14 cellular contexts compared by ENCODE assay signal in genomic region chr2:102237176-102237575, GRCh38. TPM values are rescaled to one million over a fixed set of nuclear protein-coding genes. Genes with fewer than 3 reads are reported as not detected.
DNase-seq lines count a peak whose midpoint lies in the region; ATAC-seq and TF ChIP-seq lines count a peak whose summit lies in the region.
"Had no signal": no experiment of that assay in that cellular context is flagged by ENCODE, and none has a peak within 500 bp of the region (broad histone marks: within the 10 kb centered on the region; RNA-seq: fewer than 3 reads in every experiment).

No MANE protein-coding gene starts in this region.

- H3K27ac Mint-ChIP-seq in natural killer cell treated with Interleukin-12 subunit alpha and Interleukin-12 subunit beta and Interleukin-15 and Interleukin-18, amount 100 ng/mL, for 72 hours = peak overlapping the region; percentile 75 to 93
- H3K27ac Mint-ChIP-seq in natural killer cell (no peak overlapping the region), immature natural killer cell (no peak overlapping the region)
- peak overlapping the region; percentile 51 for H3K27ac Mint-ChIP-seq in stimulated activated naive B cell treated with anti-CD40 and anti-IgM and Interleukin-4, amounts not matched to agents 10 μg/mL and 1 μg/mL and 100 μg/mL, for 72 hours
- H3K27ac Mint-ChIP-seq in activated T-helper 2 cell treated with anti-CD3 and anti-CD28 coated beads, Interferon-gamma antibody, Interleukin-2, Interleukin-4, amounts not matched to agents 10 μg/mL and 5 μg/mL and 100 μg/mL, durations not matched to agents 14 hours and 24 hours and 36 hours = no peak overlapping the region
- no peak overlapping the region for H3K27ac Mint-ChIP-seq in activated CD4-positive, alpha-beta memory T cell treated with anti-CD3 and anti-CD28 coated beads, Interleukin-2, amount 10 ng/mL, durations not matched to agents 7 days and 5 days

- CTCF ChIA-PET in activated CD4-positive, alpha-beta memory T cell treated with anti-CD3 and anti-CD28 coated beads, Interleukin-2, amount 10 ng/mL, durations not matched to agents 7 days and 5 days (lab: Charles Lee) = no interaction called here

- no peaks in the 10 kb centered on the region for H3K36me3 Mint-ChIP-seq in natural killer cell treated with Interleukin-12 subunit alpha and Interleukin-12 subunit beta and Interleukin-15 and Interleukin-18, amount 100 ng/mL, for 72 hours
- no peaks in the 10 kb centered on the region for H3K36me3 Mint-ChIP-seq in natural killer cell
- no peaks in the 10 kb centered on the region for H3K36me3 Mint-ChIP-seq in immature natural killer cell
- peaks cover 0 to 3% of the 10 kb centered on the region in 2 donors for H3K36me3 Mint-ChIP-seq in stimulated activated naive B cell treated with anti-CD40 and anti-IgM and Interleukin-4, amounts not matched to agents 10 μg/mL and 1 μg/mL and 100 μg/mL, for 72 hours
- no peaks in the 10 kb centered on the region for H3K36me3 Mint-ChIP-seq in activated T-helper 2 cell treated with anti-CD3 and anti-CD28 coated beads, Interferon-gamma antibody, Interleukin-2, Interleukin-4, amounts not matched to agents 10 μg/mL and 5 μg/mL and 100 μg/mL, durations not matched to agents 14 hours and 24 hours and 36 hours (ENCODE audit: low read depth)
- no peaks in the 10 kb centered on the region for H3K36me3 Mint-ChIP-seq in activated CD4-positive, alpha-beta memory T cell treated with anti-CD3 and anti-CD28 coated beads, Interleukin-2, amount 10 ng/mL, durations not matched to agents 7 days and 5 days (ENCODE audit: low read depth)
- H3K36me3 Mint-ChIP-seq: CD4-positive, alpha-beta memory T cell had no signal

- ATAC-seq in natural killer cell treated with Interleukin-12 subunit alpha and Interleukin-12 subunit beta and Interleukin-15 and Interleukin-18, amount 100 ng/mL, for 72 hours = no peak
- ATAC-seq in natural killer cell = no peak
- no peak for ATAC-seq in stimulated activated naive B cell treated with anti-CD40 and anti-IgM and Interleukin-4, amounts not matched to agents 10 μg/mL and 1 μg/mL and 100 μg/mL, for 72 hours (replicated peaks)

- H3K4me1 Mint-ChIP-seq in natural killer cell treated with Interleukin-12 subunit alpha and Interleukin-12 subunit beta and Interleukin-15 and Interleukin-18, amount 100 ng/mL, for 72 hours (ENCODE audit: low read depth in 2 of 2) = peaks cover 60 to 72% of the 10 kb centered on the region in 2 donors
- H3K4me1 Mint-ChIP-seq in natural killer cell (peaks cover 28 to 37% of the 10 kb centered on the region in 2 donors), immature natural killer cell (peaks cover 29 to 58% of the 10 kb centered on the region in 2 donors)
- H3K4me1 Mint-ChIP-seq in stimulated activated naive B cell treated with anti-CD40 and anti-IgM and Interleukin-4, amounts not matched to agents 10 μg/mL and 1 μg/mL and 100 μg/mL, for 72 hours = peaks cover 28 to 52% of the 10 kb centered on the region in 2 donors
- peaks cover 53% of the 10 kb centered on the region for H3K4me1 Mint-ChIP-seq in activated T-helper 2 cell treated with anti-CD3 and anti-CD28 coated beads, Interferon-gamma antibody, Interleukin-2, Interleukin-4, amounts not matched to agents 10 μg/mL and 5 μg/mL and 100 μg/mL, durations not matched to agents 14 hours and 24 hours and 36 hours (ENCODE audit: low read depth)
- peaks cover 53% of the 10 kb centered on the region for H3K4me1 Mint-ChIP-seq in activated CD4-positive, alpha-beta memory T cell treated with anti-CD3 and anti-CD28 coated beads, Interleukin-2, amount 10 ng/mL, durations not matched to agents 7 days and 5 days

- peak overlapping the region; percentile 29 for H3K4me3 Mint-ChIP-seq in natural killer cell treated with Interleukin-12 subunit alpha and Interleukin-12 subunit beta and Interleukin-15 and Interleukin-18, amount 100 ng/mL, for 72 hours
- no peak overlapping the region for H3K4me3 Mint-ChIP-seq in natural killer cell
- no peak overlapping the region for H3K4me3 Mint-ChIP-seq in immature natural killer cell
- H3K4me3 Mint-ChIP-seq in stimulated activated naive B cell treated with anti-CD40 and anti-IgM and Interleukin-4, amounts not matched to agents 10 μg/mL and 1 μg/mL and 100 μg/mL, for 72 hours = no peak overlapping the region
- H3K4me3 Mint-ChIP-seq in activated T-helper 2 cell treated with anti-CD3 and anti-CD28 coated beads, Interferon-gamma antibody, Interleukin-2, Interleukin-4, amounts not matched to agents 10 μg/mL and 5 μg/mL and 100 μg/mL, durations not matched to agents 14 hours and 24 hours and 36 hours (ENCODE audit: low read depth) = no peak overlapping the region
- no peak overlapping the region for H3K4me3 Mint-ChIP-seq in activated CD4-positive, alpha-beta memory T cell treated with anti-CD3 and anti-CD28 coated beads, Interleukin-2, amount 10 ng/mL, durations not matched to agents 7 days and 5 days
- H3K4me3 Mint-ChIP-seq: CD4-positive, alpha-beta memory T cell had no signal

- no peaks in the 10 kb centered on the region for H3K9me3 Mint-ChIP-seq in natural killer cell treated with Interleukin-12 subunit alpha and Interleukin-12 subunit beta and Interleukin-15 and Interleukin-18, amount 100 ng/mL, for 72 hours
- H3K9me3 Mint-ChIP-seq in natural killer cell (no peaks in the 10 kb centered on the region), immature natural killer cell (no peaks in the 10 kb centered on the region)
- H3K9me3 Mint-ChIP-seq in stimulated activated naive B cell treated with anti-CD40 and anti-IgM and Interleukin-4, amounts not matched to agents 10 μg/mL and 1 μg/mL and 100 μg/mL, for 72 hours = peaks cover 0 to 4% of the 10 kb centered on the region in 2 donors
- H3K9me3 Mint-ChIP-seq in activated T-helper 2 cell treated with anti-CD3 and anti-CD28 coated beads, Interferon-gamma antibody, Interleukin-2, Interleukin-4, amounts not matched to agents 10 μg/mL and 5 μg/mL and 100 μg/mL, durations not matched to agents 14 hours and 24 hours and 36 hours = no peaks in the 10 kb centered on the region
- peaks cover 2% of the 10 kb centered on the region for H3K9me3 Mint-ChIP-seq in activated CD4-positive, alpha-beta memory T cell treated with anti-CD3 and anti-CD28 coated beads, Interleukin-2, amount 10 ng/mL, durations not matched to agents 7 days and 5 days
- H3K9me3 Mint-ChIP-seq: CD4-positive, alpha-beta memory T cell had no signal

- intact Hi-C loops in natural killer cell (cut with micrococcal nuclease) = no loop called here
- intact Hi-C loops in activated T-helper 2 cell treated with anti-CD3 and anti-CD28 coated beads, Interferon-gamma antibody, Interleukin-2, Interleukin-4, amounts not matched to agents 10 μg/mL and 5 μg/mL and 100 μg/mL, durations not matched to agents 14 hours and 24 hours and 36 hours (cut with micrococcal nuclease) = no loop called here

- DNase-seq in natural killer cell treated with Interleukin-12 subunit alpha and Interleukin-12 subunit beta and Interleukin-15 and Interleukin-18, amount 100 ng/mL, for 72 hours (ENCODE audit: low spot score) = no peak
- no peak for DNase-seq in natural killer cell
- peak; percentile 7 for DNase-seq in RPMI7951 (ENCODE audit: low read depth)
- DNase-seq in immature natural killer cell = peak in 2 of 3 donors; percentile 21 to 28
- DNase-seq in stimulated activated naive B cell treated with anti-CD40 and anti-IgM and Interleukin-4, amounts not matched to agents 10 μg/mL and 1 μg/mL and 100 μg/mL, for 72 hours = no peak
- no peak for DNase-seq in NCI-H146 (lab: John Stamatoyannopoulos, UW)
- DNase-seq in activated T-helper 2 cell treated with anti-CD3 and anti-CD28 coated beads, Interferon-gamma antibody, Interleukin-2, Interleukin-4, amounts not matched to agents 10 μg/mL and 5 μg/mL and 100 μg/mL, durations not matched to agents 14 hours and 24 hours and 36 hours (ENCODE audit: low spot score) = no peak
- DNase-seq in activated CD4-positive, alpha-beta memory T cell treated with anti-CD3 and anti-CD28 coated beads, Interleukin-2, amount 10 ng/mL, durations not matched to agents 7 days and 5 days = no peak
- DNase-seq: AML-193; CD4-positive, alpha-beta memory T cell; DMS79 treated with DMSO at 0.1 percent for 48 hours; GF-D8; GOT3; H7 had no signal

- POLR2A ChIA-PET in activated CD4-positive, alpha-beta memory T cell treated with anti-CD3 and anti-CD28 coated beads, Interleukin-2, amount 10 ng/mL, durations not matched to agents 7 days and 5 days (lab: Charles Lee) = no interaction called here

- H3K27me3 Mint-ChIP-seq in natural killer cell treated with Interleukin-12 subunit alpha and Interleukin-12 subunit beta and Interleukin-15 and Interleukin-18, amount 100 ng/mL, for 72 hours = peaks cover 5 to 8% of the 10 kb centered on the region in 2 donors
- H3K27me3 Mint-ChIP-seq in natural killer cell (ENCODE audit: low read depth in 2 of 2) (peaks cover 46 to 59% of the 10 kb centered on the region in 2 donors), immature natural killer cell (ENCODE audit: low read depth in 3 of 3) (peaks cover 12 to 19% (median 19%) of the 10 kb centered on the region in 3 donors)
- peaks cover 10 to 18% of the 10 kb centered on the region in 2 donors for H3K27me3 Mint-ChIP-seq in stimulated activated naive B cell treated with anti-CD40 and anti-IgM and Interleukin-4, amounts not matched to agents 10 μg/mL and 1 μg/mL and 100 μg/mL, for 72 hours
- H3K27me3 Mint-ChIP-seq in activated T-helper 2 cell treated with anti-CD3 and anti-CD28 coated beads, Interferon-gamma antibody, Interleukin-2, Interleukin-4, amounts not matched to agents 10 μg/mL and 5 μg/mL and 100 μg/mL, durations not matched to agents 14 hours and 24 hours and 36 hours (ENCODE audit: low read depth) = no peaks in the 10 kb centered on the region
- H3K27me3 Mint-ChIP-seq in activated CD4-positive, alpha-beta memory T cell treated with anti-CD3 and anti-CD28 coated beads, Interleukin-2, amount 10 ng/mL, durations not matched to agents 7 days and 5 days = peaks cover 10% of the 10 kb centered on the region
- H3K27me3 Mint-ChIP-seq: CD4-positive, alpha-beta memory T cell had no signal

- no peak for TF ChIP-seq CTCF in natural killer cell (IDR thresholded peaks at IDR 0.05)

RNA-seq across cellular contexts. Expression of gene IL1RL2, which starts 50.4 kb away (rescaled TPM):
- total RNA-seq in natural killer cell treated with Interleukin-12 subunit alpha and Interleukin-12 subunit beta and Interleukin-15 and Interleukin-18, amount 100 ng/mL, for 72 hours = under 1 TPM in 1 of 2 donors, not detected in 1; 0.19 TPM
- not detected for total RNA-seq in natural killer cell
- 0.39 TPM in 1 of 2 replicates, not detected in the other for total RNA-seq in RPMI7951 (2014; rRNA removed; shearing (Covaris generic))
- not detected for polyA plus RNA-seq in immature natural killer cell
- total RNA-seq in activated T-helper 2 cell treated with anti-CD3 and anti-CD28 coated beads, Interferon-gamma antibody, Interleukin-2, Interleukin-4, amounts not matched to agents 10 μg/mL and 5 μg/mL and 100 μg/mL, durations not matched to agents 14 hours and 24 hours and 36 hours = not detected in 2 replicates
- total RNA-seq in activated CD4-positive, alpha-beta memory T cell treated with anti-CD3 and anti-CD28 coated beads, Interleukin-2, amount 10 ng/mL, durations not matched to agents 7 days and 5 days = not detected
- total RNA-seq: H7 had no signal
- polyA plus RNA-seq: CD4-positive, alpha-beta memory T cell had no signal

Comparison
In these comparisons a context has a peak if more than half of its experiments do, and no peak if none do; other contexts are left out.
1. H3K27ac Mint-ChIP-seq: peak in natural killer cell treated with Interleukin-12 subunit alpha and Interleukin-12 subunit beta and Interleukin-15 and Interleukin-18, amount 100 ng/mL, for 72 hours (2 of 2) and stimulated activated naive B cell treated with anti-CD40 and anti-IgM and Interleukin-4, amounts not matched to agents 10 μg/mL and 1 μg/mL and 100 μg/mL, for 72 hours (single experiment); none in natural killer cell (0 of 2), immature natural killer cell (0 of 6), activated T-helper 2 cell treated with anti-CD3 and anti-CD28 coated beads, Interferon-gamma antibody, Interleukin-2, Interleukin-4, amounts not matched to agents 10 μg/mL and 5 μg/mL and 100 μg/mL, durations not matched to agents 14 hours and 24 hours and 36 hours (single experiment) and activated CD4-positive, alpha-beta memory T cell treated with anti-CD3 and anti-CD28 coated beads, Interleukin-2, amount 10 ng/mL, durations not matched to agents 7 days and 5 days (single experiment).
2. DNase-seq: peak in RPMI7951 (single experiment) and immature natural killer cell (2 of 3); none in natural killer cell treated with Interleukin-12 subunit alpha and Interleukin-12 subunit beta and Interleukin-15 and Interleukin-18, amount 100 ng/mL, for 72 hours (single experiment), natural killer cell (single experiment), stimulated activated naive B cell treated with anti-CD40 and anti-IgM and Interleukin-4, amounts not matched to agents 10 μg/mL and 1 μg/mL and 100 μg/mL, for 72 hours (single experiment), NCI-H146 (single experiment), activated T-helper 2 cell treated with anti-CD3 and anti-CD28 coated beads, Interferon-gamma antibody, Interleukin-2, Interleukin-4, amounts not matched to agents 10 μg/mL and 5 μg/mL and 100 μg/mL, durations not matched to agents 14 hours and 24 hours and 36 hours (single experiment) and activated CD4-positive, alpha-beta memory T cell treated with anti-CD3 and anti-CD28 coated beads, Interleukin-2, amount 10 ng/mL, durations not matched to agents 7 days and 5 days (single experiment).